ENCODE assay signal across 8 cellular contexts in the genomic region with DNA sequence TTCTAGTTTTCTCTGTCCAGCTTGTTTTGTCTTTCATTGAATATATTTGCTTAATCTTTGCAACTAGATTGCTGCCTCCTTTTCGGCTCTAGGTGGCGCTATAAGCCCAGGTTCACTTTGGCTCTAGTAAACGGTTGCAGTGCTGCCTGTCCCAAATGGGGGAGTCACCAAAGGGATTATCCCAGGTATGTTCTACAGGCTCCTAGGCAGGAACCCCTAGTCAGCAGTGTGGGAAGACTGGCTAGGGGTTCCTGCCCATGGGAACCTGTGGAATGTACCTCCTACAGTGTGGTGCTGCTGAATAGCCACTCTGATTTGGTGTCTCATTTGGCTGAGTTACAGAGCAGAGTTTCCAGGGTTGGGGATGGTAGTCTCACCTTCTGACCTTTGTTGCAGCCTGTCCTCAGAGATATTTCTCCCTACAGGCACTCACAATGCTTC.
DNase-seq lines count a peak whose midpoint lies in the region; ATAC-seq and TF ChIP-seq lines count a peak whose summit lies in the region.

No MANE protein-coding gene starts in this region.

- no peaks in the 10 kb centered on the region for H3K9me3 ChIP-seq in PC-3 (ENCODE audit: low read length)
- H3K9me3 ChIP-seq in gastroesophageal sphincter: peaks cover 0 to 17% (median 0%) of the 10 kb centered on the region in 3 donors

- H3K9me2 ChIP-seq in PC-3 (replicated peaks; ENCODE audit: low read length): no peaks in the 10 kb centered on the region

- no peak for TF ChIP-seq EP300 in gastroesophageal sphincter (IDR thresholded peaks at IDR 0.05)

- H3K36me3 ChIP-seq in PC-3 (ENCODE audit: low read depth, low read length) (no peaks in the 10 kb centered on the region; the same call in 1 of the 2 replicates), gastroesophageal sphincter (no peaks in the 10 kb centered on the region)

- ATAC-seq in PC-3: peak; percentile 46; the same call in 1 of the 2 replicates
- ATAC-seq in gastroesophageal sphincter: no peak

- BruUV-seq in PC-3 (replicated peaks; lab: Mats Ljungman, UMichigan): no TSS peak

- WGBS in gastroesophageal sphincter (ENCODE audit: low coverage in 1 of 2), 2 donors: 0% methylated on average over 1 of the region's 3 CpGs

- no peak overlapping the region for H3K4me2 ChIP-seq in PC-3 (ENCODE audit: low read length)

- no peak overlapping the region for H3K27ac ChIP-seq in PC-3 (ENCODE audit: low read length)
- no peak overlapping the region for H3K27ac ChIP-seq in gastroesophageal sphincter

- CTCF ChIA-PET in PC-3 (lab: Charles Lee): interaction anchor here (0.6 kb wide), 1 partner anchor 432 kb away, joined by 3 read pairs; no protein-coding TSS in a partner anchor

- H3K4me1 ChIP-seq in PC-3 (ENCODE audit: insufficient read depth, low read length) (no peaks in the 10 kb centered on the region), gastroesophageal sphincter (peaks cover 0 to 11% (median 3%) of the 10 kb centered on the region in 3 donors)

- H3K79me2 ChIP-seq in PC-3 (ENCODE audit: low read length): no peaks in the 10 kb centered on the region

- no peaks in the 10 kb centered on the region for H4K20me1 ChIP-seq in PC-3 (ENCODE audit: low read length)

- no peak for TF ChIP-seq POLR2A in gastroesophageal sphincter (IDR thresholded peaks at IDR 0.05)

- no peak overlapping the region for H2AFZ ChIP-seq in PC-3 (ENCODE audit: low read length)

- H3K27me3 ChIP-seq in PC-3 (ENCODE audit: low read length) (no peaks in the 10 kb centered on the region), gastroesophageal sphincter (no peaks in the 10 kb centered on the region)

- no peak overlapping the region for H3K9ac ChIP-seq in PC-3 (ENCODE audit: low read length)

- H3K4me3 ChIP-seq in PC-3 (ENCODE audit: low read length): no peak overlapping the region
- H3K4me3 ChIP-seq in epithelial cell of esophagus (ENCODE audit: low read length): no peak overlapping the region
- H3K4me3 ChIP-seq in retinal pigment epithelial cell (ENCODE audit: low read length): no peak overlapping the region
- no peak overlapping the region for H3K4me3 ChIP-seq in gastroesophageal sphincter

- no peaks in the 10 kb centered on the region for H3F3A ChIP-seq in PC-3 (ENCODE audit: low read length, unreplicated experiment)

- intact Hi-C loops in PC-3 (cut with micrococcal nuclease): loop anchor here (5.0 kb wide), 1 partner anchor 67 kb away; no protein-coding TSS in a partner anchor

- POLR2A ChIA-PET in PC-3 (lab: Charles Lee; ENCODE audit: unreplicated experiment): no interaction called here

- DNase-seq in COR-L47 (lab: John Stamatoyannopoulos, UW): peak; percentile 34
- peak; percentile 61 for DNase-seq in H4 (ENCODE audit: low spot score)
- peak; percentile 56 for DNase-seq in PC-3
- peak; percentile 66 for DNase-seq in epithelial cell of esophagus (ENCODE audit: low read depth)
- DNase-seq in retinal pigment epithelial cell (ENCODE audit: low read depth): no peak
- DNase-seq in NCI-H1417 treated with DMSO at 0.1 percent for 48 hours (lab: John Stamatoyannopoulos, UW): no peak
- no peak for DNase-seq in occipital lobe (lab: John Stamatoyannopoulos, UW)

- peak; percentile 79 for TF ChIP-seq CTCF in PC-3 (conservative IDR thresholded peaks at IDR 0.05; ENCODE audit: low read depth, low read length)
- TF ChIP-seq CTCF in epithelial cell of esophagus (IDR thresholded peaks at IDR 0.05; ENCODE audit: insufficient read depth, low read depth, low read length, missing control alignments): peak; percentile 77
- TF ChIP-seq CTCF in retinal pigment epithelial cell (conservative IDR thresholded peaks at IDR 0.05; ENCODE audit: low read depth, low read length): peak; percentile 86
- peak in 2 of 4 experiments; percentile 22 to 48 for TF ChIP-seq CTCF in gastroesophageal sphincter (IDR thresholded peaks at IDR 0.05)

Comparison
In these comparisons a context has a peak if more than half of its experiments do, and no peak if none do; other contexts are left out.
1. DNase-seq: peak in COR-L47 (single experiment), H4 (single experiment), PC-3 (single experiment) and epithelial cell of esophagus (single experiment); none in retinal pigment epithelial cell (single experiment), NCI-H1417 treated with DMSO at 0.1 percent for 48 hours (single experiment) and occipital lobe (single experiment).